ENCODE assay signal across 9 cellular contexts in genomic region chr3:140898340-140899180, GRCh38. TPM values are rescaled to one million over a fixed set of nuclear protein-coding genes. Genes with fewer than 3 reads are reported as not detected.
A peak's percentile ranks its signal among the peaks of the same experiment; 100 is the strongest.
DNase-seq lines count a peak whose midpoint lies in the region; ATAC-seq, FAIRE-seq and TF ChIP-seq lines count a peak whose summit lies in the region.
"Had no signal": no experiment of that assay in that cellular context is flagged by ENCODE, and none has a peak within 500 bp of the region (broad histone marks: within the 10 kb centered on the region; RNA-seq: fewer than 3 reads in every experiment).

No MANE protein-coding gene starts in this region.

- DNase-seq in CD14-positive monocyte (ENCODE audit: low spot score) (no peak), GM18507 (ENCODE audit: extremely low spot score, insufficient read length, low read depth) (peak; percentile 8), MV-4-11 (lab: John Stamatoyannopoulos, UW) (peak; percentile 83), SK-MEL-5 (ENCODE audit: low read depth, low spot score) (peak; percentile 84), esophagus muscularis mucosa (ENCODE audit: extremely low spot score) (no peak), nephron progenitor cell (peak; percentile 21), HuH-7.5 (ENCODE audit: low spot score) (no peak)

- no peaks in the 10 kb centered on the region for H3K36me3 ChIP-seq in esophagus muscularis mucosa

- TF ChIP-seq CTCF in CD14-positive monocyte (IDR thresholded peaks at IDR 0.05) (peak; percentile 74), esophagus muscularis mucosa (IDR thresholded peaks at IDR 0.05) (peak; percentile 49 to 64 (median 63)), nephron progenitor cell (IDR thresholded peaks at IDR 0.05) (peak; percentile 65)

- H3K27ac ChIP-seq in esophagus muscularis mucosa (replicated peaks in 1 of 4), result no peak overlapping the region

- H3K4me1 ChIP-seq in esophagus muscularis mucosa, result no peaks in the 10 kb centered on the region

- in situ Hi-C loops in SK-MEL-5 (cut with HindIII; ENCODE audit: low pct_unique_long_range_greater_than_20kb, low sequenced_read_pairs), result no loop called here

- no peak overlapping the region for H3K4me3 Mint-ChIP-seq in CD14-positive monocyte
- H3K4me3 Mint-ChIP-seq in nephron progenitor cell, result no peak overlapping the region
- H3K4me3 Mint-ChIP-seq: natural killer cell treated with Interleukin-12 subunit alpha and Interleukin-12 subunit beta and Interleukin-15 and Interleukin-18, amount 100 ng/mL, for 72 hours had no signal

- no peaks in the 10 kb centered on the region for H3K9me3 Mint-ChIP-seq in CD14-positive monocyte
- peaks cover 5% of the 10 kb centered on the region for H3K9me3 Mint-ChIP-seq in nephron progenitor cell
- H3K9me3 Mint-ChIP-seq: natural killer cell treated with Interleukin-12 subunit alpha and Interleukin-12 subunit beta and Interleukin-15 and Interleukin-18, amount 100 ng/mL, for 72 hours had no signal

- WGBS in esophagus muscularis mucosa, result 52% methylated on average over 3 of the region's 3 CpGs

- H3K27me3 Mint-ChIP-seq in CD14-positive monocyte (ENCODE audit: low read depth in 3 of 3) (peaks cover 0 to 2% (median 0%) of the 10 kb centered on the region in 3 donors), nephron progenitor cell (ENCODE audit: low read depth, poor library complexity) (peaks cover 11% of the 10 kb centered on the region)

- TF ChIP-seq POLR2A in esophagus muscularis mucosa (IDR thresholded peaks at IDR 0.05; ENCODE audit: low read depth), result no peak

- intact Hi-C loops in CD14-positive monocyte (cut with micrococcal nuclease), result loop anchor here (10.0 kb wide), 2 partner anchors 206 to 286 kb away; no protein-coding TSS in a partner anchor
- intact Hi-C loops in esophagus muscularis mucosa (cut with DNase I), result loop anchor here (5.0 kb wide), 1 partner anchor 294 kb away; no protein-coding TSS in a partner anchor

- peak; percentile 56 for FAIRE-seq in GM18507 (lab: Jason Lieb, UNC)

- H3K27me3 ChIP-seq in esophagus muscularis mucosa, result peaks cover 0 to 10% (median 0%) of the 10 kb centered on the region in 4 donors

- H3K9me3 ChIP-seq in esophagus muscularis mucosa, result no peaks in the 10 kb centered on the region

- H3K36me3 Mint-ChIP-seq in CD14-positive monocyte (no peaks in the 10 kb centered on the region), nephron progenitor cell (ENCODE audit: low read depth) (no peaks in the 10 kb centered on the region)
- H3K36me3 Mint-ChIP-seq: natural killer cell treated with Interleukin-12 subunit alpha and Interleukin-12 subunit beta and Interleukin-15 and Interleukin-18, amount 100 ng/mL, for 72 hours had no signal

- no peak overlapping the region for H3K4me3 ChIP-seq in esophagus muscularis mucosa

- H3K4me1 Mint-ChIP-seq in CD14-positive monocyte, result peaks cover 2% of the 10 kb centered on the region
- peaks cover 9% of the 10 kb centered on the region for H3K4me1 Mint-ChIP-seq in nephron progenitor cell

- no peak for ATAC-seq in HG03135 (IDR thresholded peaks at IDR 0.05; ENCODE audit: unreplicated experiment)

- H3K27ac Mint-ChIP-seq in CD14-positive monocyte (no peak overlapping the region), nephron progenitor cell (no peak overlapping the region)
- H3K27ac Mint-ChIP-seq: natural killer cell treated with Interleukin-12 subunit alpha and Interleukin-12 subunit beta and Interleukin-15 and Interleukin-18, amount 100 ng/mL, for 72 hours had no signal

- TF ChIP-seq EP300 in esophagus muscularis mucosa (IDR thresholded peaks at IDR 0.05), result no peak

RNA-seq across cellular contexts. Expression of gene SLC25A36, which starts 43.1 kb away (rescaled TPM):
- 10 to 100 TPM; 20.4 to 20.6 TPM for polyA plus RNA-seq in CD14-positive monocyte
- 92.5 and 97.8 TPM in 2 replicates for total RNA-seq in SK-MEL-5 (2014; rRNA removed; shearing (Covaris generic))
- polyA plus RNA-seq in SK-MEL-5 (2015; cell fraction: cytosol; rRNA removed), result 39.0 and 54.0 TPM in 2 replicates
- 432 and 527 TPM in 2 replicates for polyA plus RNA-seq in SK-MEL-5 (2015; cell fraction: nucleus; rRNA removed)
- total RNA-seq in esophagus muscularis mucosa, result 10 to 100 TPM; 42.8 to 56.9 (median 53.8) TPM

Comparison
In these comparisons a context has a peak if more than half of its experiments do, and no peak if none do; other contexts are left out.
1. DNase-seq: peak in GM18507 (single experiment), MV-4-11 (single experiment), SK-MEL-5 (single experiment) and nephron progenitor cell (single experiment); none in CD14-positive monocyte (single experiment), esophagus muscularis mucosa (single experiment) and HuH-7.5 (single experiment).
2. Peak in every context shown above with its lines, with median percentiles within 50 percentile points of each other: CTCF ChIP-seq.